Comparison of ENCODE assay signal across 14 cellular contexts in genomic region chr3:65902304-65902793, GRCh38.
DNase-seq lines count a peak whose midpoint lies in the region; ATAC-seq and TF ChIP-seq lines count a peak whose summit lies in the region.
"Had no signal": no experiment of that assay in that cellular context is flagged by ENCODE, and none has a peak within 500 bp of the region (broad histone marks: within the 10 kb centered on the region; RNA-seq: fewer than 3 reads in every experiment).

No MANE protein-coding gene starts in this region.

- peaks cover 15% of the 10 kb centered on the region for H3K4me1 Mint-ChIP-seq in brain

- no peaks in the 10 kb centered on the region for H3K27me3 Mint-ChIP-seq in brain

- peak overlapping the region in 2 of 5 experiments; percentile 36 to 37 for H3K27ac Mint-ChIP-seq in brain

- H3K36me3 Mint-ChIP-seq in brain = no peaks in the 10 kb centered on the region

- DNase-seq in HT-29 (ENCODE audit: low spot score) (peak; percentile 8), putamen (ENCODE audit: low spot score) (peak; percentile 45)
- no peak for DNase-seq in activated CD8-positive, alpha-beta memory T cell treated with anti-CD3 and anti-CD28 coated beads, Interleukin-2, amount 50 U/mL, for 4 hours
- DNase-seq: activated effector memory CD4-positive, alpha-beta T cell treated with anti-CD3 and anti-CD28 coated beads, Interleukin-2, amount 50 U/mL, for 16 hours; gastrocnemius medialis; GM23248; NCI-H748 treated with DMSO at 0.1 percent for 48 hours had no signal

- no peaks in the 10 kb centered on the region for H3K9me3 Mint-ChIP-seq in brain

- no peaks in the 10 kb centered on the region for H3K36me3 ChIP-seq in iPS-20b (ENCODE audit: insufficient read depth, low read depth, low read length)
- H3K36me3 ChIP-seq: gastrocnemius medialis had no signal

- peaks cover 24% of the 10 kb centered on the region for H3K4me1 ChIP-seq in iPS-20b (ENCODE audit: insufficient read depth, low read length)
- H3K4me1 ChIP-seq: gastrocnemius medialis had no signal

- H3K9me3 ChIP-seq in iPS-20b (ENCODE audit: insufficient read depth, low read depth, low read length) = no peaks in the 10 kb centered on the region
- H3K9me3 ChIP-seq: gastrocnemius medialis had no signal

- peak overlapping the region in 3 of 5 experiments; percentile 23 to 60 (median 30) for H3K4me3 Mint-ChIP-seq in brain

- H3K9ac ChIP-seq in iPS-20b (ENCODE audit: low read depth, low read length) = peak overlapping the region; percentile 54; the same call in 1 of the 2 replicates
- H3K9ac ChIP-seq: GM23248 had no signal

- H3K4me3 ChIP-seq in iPS-20b (ENCODE audit: low read length) = peak overlapping the region; percentile 50
- H3K4me3 ChIP-seq: gastrocnemius medialis, GM23248, SK-N-MC had no signal

- ATAC-seq in HG03457 (IDR thresholded peaks at IDR 0.05; ENCODE audit: unreplicated experiment) (no peak), HG02759 (IDR thresholded peaks at IDR 0.05; ENCODE audit: unreplicated experiment) (no peak), GM18502 (IDR thresholded peaks at IDR 0.05; ENCODE audit: poor library complexity, unreplicated experiment) (no peak)
- ATAC-seq: gastrocnemius medialis, sciatic nerve had no signal

- H3K27ac ChIP-seq in iPS-20b (ENCODE audit: low read length) = peak overlapping the region; percentile 60
- H3K27ac ChIP-seq: gastrocnemius medialis, GM23248, SK-N-MC had no signal

- no peak for TF ChIP-seq CTCF in brain (conservative IDR thresholded peaks at IDR 0.05)

- H3K27me3 ChIP-seq in iPS-20b (ENCODE audit: insufficient read depth, low read length) = no peaks in the 10 kb centered on the region
- H3K27me3 ChIP-seq: gastrocnemius medialis had no signal
